In genomic region chr1:19648689-19649088, GRCh38 we compare ENCODE assay signal across 10 cellular contexts. TPM values are rescaled to one million over a fixed set of nuclear protein-coding genes. Genes with fewer than 3 reads are reported as not detected.
A peak's percentile ranks its signal among the peaks of the same experiment; 100 is the strongest.
DNase-seq lines count a peak whose midpoint lies in the region; ATAC-seq and TF ChIP-seq lines count a peak whose summit lies in the region.
"Had no signal": no experiment of that assay in that cellular context is flagged by ENCODE, and none has a peak within 500 bp of the region (broad histone marks: within the 10 kb centered on the region; RNA-seq: fewer than 3 reads in every experiment).

No MANE protein-coding gene starts in this region.

- TF ChIP-seq EP300 in stomach (IDR thresholded peaks at IDR 0.05): no peak

- peaks cover 10 to 14% of the 10 kb centered on the region in 2 donors for H3K4me1 Mint-ChIP-seq in effector memory CD8-positive, alpha-beta T cell (ENCODE audit: low read depth in 2 of 2)

- TF ChIP-seq CTCF in RWPE1 (conservative IDR thresholded peaks at IDR 0.05; ENCODE audit: low read depth): peak; percentile 35; the same call in 1 of the 2 replicates
- peak; percentile 69 for TF ChIP-seq CTCF in foreskin keratinocyte (conservative IDR thresholded peaks at IDR 0.05)
- no peak for TF ChIP-seq CTCF in stomach (IDR thresholded peaks at IDR 0.05)

- H3K27me3 Mint-ChIP-seq in effector memory CD8-positive, alpha-beta T cell: peaks cover 0 to 20% of the 10 kb centered on the region in 2 donors

- peaks cover 33% of the 10 kb centered on the region for H3K36me3 Mint-ChIP-seq in effector memory CD8-positive, alpha-beta T cell (ENCODE audit: insufficient read depth)

- intact Hi-C loops in stomach (cut with DNase I; ENCODE audit: low total_unique reads): loop anchor here (5.0 kb wide), 1 partner anchor 166 kb away; no protein-coding TSS in a partner anchor

- H3K4me3 Mint-ChIP-seq in effector memory CD8-positive, alpha-beta T cell: no peak overlapping the region

- H3K27ac Mint-ChIP-seq in effector memory CD8-positive, alpha-beta T cell: no peak overlapping the region

- no peaks in the 10 kb centered on the region for H3K36me3 ChIP-seq in stomach

- CTCF ChIA-PET in RWPE1 (lab: Yijun Ruan, JAX): interaction anchor here (0.6 kb wide), 2 partner anchors 95 to 261 kb away, joined by 3 read pairs; no protein-coding TSS in a partner anchor

- H3K4me1 ChIP-seq in foreskin keratinocyte: peaks cover 2% of the 10 kb centered on the region
- peaks cover 61 to 81% (median 76%) of the 10 kb centered on the region in 4 donors for H3K4me1 ChIP-seq in stomach

- POLR2A ChIA-PET in RWPE1 (lab: Yijun Ruan, JAX; ENCODE audit: low non-redundant PET): no interaction called here

- DNase-seq in NCI-H2196 (lab: John Stamatoyannopoulos, UW; ENCODE audit: unreplicated experiment): peak; percentile 67
- no peak for DNase-seq in NCI-H2196 treated with DMSO at 0.1 percent for 48 hours (lab: John Stamatoyannopoulos, UW; ENCODE audit: unreplicated experiment)
- DNase-seq in RWPE1 (ENCODE audit: low spot score): no peak
- DNase-seq in foreskin keratinocyte: no peak
- no peak for DNase-seq in stomach
- DNase-seq in effector memory CD8-positive, alpha-beta T cell: no peak
- DNase-seq: ACHN, NCI-H187 treated with DMSO at 0.1 percent for 48 hours had no signal

- peak overlapping the region in 2 of 4 donors; percentile 73 for H3K4me3 ChIP-seq in stomach

- H3K27ac ChIP-seq in RWPE1 (peak overlapping the region; percentile 93), foreskin keratinocyte (no peak overlapping the region), stomach (peak overlapping the region; percentile 14 to 96 (median 89))

- H3K9me3 ChIP-seq in stomach: no peaks in the 10 kb centered on the region

- H3K9me3 Mint-ChIP-seq in effector memory CD8-positive, alpha-beta T cell: no peaks in the 10 kb centered on the region

- ATAC-seq in foreskin keratinocyte: peak; percentile 22
- ATAC-seq in GM19324 (IDR thresholded peaks at IDR 0.05; ENCODE audit: low FRiP score, unreplicated experiment): no peak
- ATAC-seq in HG02885 (IDR thresholded peaks at IDR 0.05; ENCODE audit: poor library complexity, unreplicated experiment): no peak
- ATAC-seq in effector memory CD8-positive, alpha-beta T cell (replicated peaks): no peak

- no peak for TF ChIP-seq POLR2A in stomach (IDR thresholded peaks at IDR 0.05)

- H3K27me3 ChIP-seq in foreskin keratinocyte (no peaks in the 10 kb centered on the region), stomach (peaks cover 0 to 17% (median 0%) of the 10 kb centered on the region in 3 donors)

- WGBS in stomach, 5 donors: 53 to 63% (median 61%) methylated on average over 11 of the region's 11 CpGs

RNA-seq across cellular contexts. Expression of gene NBL1, which starts 4.6 kb away (rescaled TPM):
- total RNA-seq in foreskin keratinocyte (93.4 and 105 TPM in 2 replicates), stomach (100 to 1,000 TPM in 1 of 5 donors, 10 to 100 TPM in 4; 63.2 to 257 (median 83.5) TPM)
- polyA plus RNA-seq in foreskin keratinocyte (119 and 130 TPM in 2 replicates), stomach (100 to 1,000 TPM; 111 to 200 (median 121) TPM)

RNA-seq across cellular contexts. Expression of gene HTR6, which starts 16.0 kb away (rescaled TPM):
- total RNA-seq in foreskin keratinocyte (not detected in 2 replicates), stomach (not detected)
- polyA plus RNA-seq in foreskin keratinocyte (not detected in 2 replicates), stomach (not detected)

Comparison
In these comparisons a context has a peak if more than half of its experiments do, and no peak if none do; other contexts are left out.
1. CTCF ChIP-seq: peak in RWPE1 (single experiment) and foreskin keratinocyte (single experiment); none in stomach (0 of 7).